ENCODE assay signal across 34 cellular contexts in genomic region chr5:144024085-144024484, GRCh38.
"Had no signal": no experiment of that assay in that cellular context is flagged by ENCODE, and none has a peak within 500 bp of the region (broad histone marks: within the 10 kb centered on the region; RNA-seq: fewer than 3 reads in every experiment).

No MANE protein-coding gene starts in this region.

- H3K36me3 ChIP-seq: MG63 had no signal

- H3K4me3 ChIP-seq: MG63 had no signal

- H3K9ac ChIP-seq: KMS-11 had no signal

- H3K27ac ChIP-seq: KMS-11 had no signal

- DNase-seq: Karpas-422, Kasumi-1, MG63, MM.1S, MV-4-11, NCI-H1048, NCI-H1092, NCI-H1092 treated with DMSO at 0.1 percent for 48 hours, NCI-H1105, NCI-H1105 treated with DMSO at 0.1 percent for 48 hours, NCI-H1417, NCI-H1417 treated with DMSO at 0.1 percent for 48 hours, NCI-H1436, NCI-H1436 treated with DMSO at 0.1 percent for 48 hours, NCI-H146, NCI-H1694, NCI-H1694 treated with DMSO at 0.1 percent for 48 hours, NCI-H187 treated with DMSO at 0.1 percent for 48 hours, NCI-H1930, NCI-H2029, NCI-H2029 treated with DMSO at 0.1 percent for 48 hours, NCI-H2081, NCI-H2081 treated with DMSO at 0.1 percent for 48 hours, NCI-H2107, NCI-H2171, NCI-H2171 treated with DMSO at 0.1 percent for 48 hours, NCI-H2227 treated with DMSO at 0.1 percent for 48 hours, NCI-H345, NCI-H446, NCI-H446 treated with DMSO at 0.1 percent for 48 hours, NCI-H510A, NCI-H510A treated with DMSO at 0.1 percent for 48 hours, NCI-H524 had no signal

- H3K27me3 ChIP-seq: MG63 had no signal

- H3K4me2 ChIP-seq: KMS-11 had no signal
